Comparison of ENCODE assay signal across 25 cellular contexts in the genomic region with DNA sequence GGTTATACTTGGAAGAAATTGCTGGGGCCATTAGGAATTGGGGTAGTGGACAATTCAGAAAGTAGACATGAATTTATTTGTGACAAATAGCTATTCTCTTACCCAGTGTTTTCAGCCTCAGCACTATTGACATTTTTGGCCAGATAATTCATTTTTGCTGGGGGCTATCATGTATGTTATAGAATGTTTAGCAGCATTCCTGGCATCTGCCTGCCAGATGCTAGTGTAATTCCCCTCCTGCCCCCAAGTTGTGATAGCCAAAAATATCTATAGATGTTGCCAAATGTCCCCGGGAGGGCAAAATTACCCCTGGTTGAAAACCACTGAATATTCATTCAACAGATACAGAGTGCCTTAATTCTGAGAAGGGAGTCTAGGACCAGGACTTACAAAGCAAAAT.
"Had no signal": no experiment of that assay in that cellular context is flagged by ENCODE, and none has a peak within 500 bp of the region (broad histone marks: within the 10 kb centered on the region; RNA-seq: fewer than 3 reads in every experiment).

No MANE protein-coding gene starts in this region.

- H3K27ac ChIP-seq: left ventricle myocardium inferior, neural progenitor cell, neutrophil, parathyroid adenoma, psoas muscle, right lobe of liver, vagina had no signal

- DNase-seq: immature natural killer cell; islet precursor cell; left ventricle myocardium inferior; mesendoderm; naive B cell; natural killer cell; nephron progenitor cell; occipital lobe; psoas muscle; right lobe of liver; stimulated activated CD4-positive, alpha-beta T cell treated with anti-CD3 and anti-CD28 coated beads, Interleukin-1b, Interleukin-23, amount 100 ng/mL, for 48 hours; stimulated activated CD4-positive, alpha-beta T cell treated with anti-CD3 and anti-CD28 coated beads, Interleukin-2, amount 100 ng/mL, for 48 hours; stimulated activated CD4-positive, alpha-beta T cell treated with anti-CD3 and anti-CD28 coated beads, Interleukin-4, amount 100 ng/mL, for 4 hours; stimulated activated CD8-positive, alpha-beta memory T cell treated with anti-CD3 and anti-CD28 coated beads, Interleukin-4, amount 100 ng/mL, for 48 hours; stimulated activated naive CD4-positive, alpha-beta T cell treated with Interleukin-2 at 50 U/mL for 16 hours; stimulated activated naive CD8-positive, alpha-beta T cell treated with anti-CD3 and anti-CD28 coated beads, Interleukin-15, amount 100 ng/mL, for 72 hours; substantia nigra had no signal

- H3K4me1 ChIP-seq: neural progenitor cell, parathyroid adenoma, right lobe of liver had no signal

- H3K36me3 ChIP-seq: left ventricle myocardium inferior, neural progenitor cell, neutrophil, right lobe of liver, tibial nerve, vagina had no signal

- ATAC-seq: natural killer cell; psoas muscle; right lobe of liver; stimulated activated memory B cell treated with anti-CD40 and anti-IgM and Interleukin-4, amounts not matched to agents 10 μg/mL and 1 μg/mL and 100 μg/mL, for 72 hours; stimulated activated naive CD8-positive, alpha-beta T cell treated with anti-CD3 and anti-CD28 coated beads, Interleukin-15, amount 100 ng/mL, for 72 hours had no signal

- H3K27me3 ChIP-seq: neural progenitor cell, neutrophil, right lobe of liver, tibial nerve, vagina had no signal

- H3K4me3 ChIP-seq: left ventricle myocardium inferior, lung, neural progenitor cell, psoas muscle, right lobe of liver, smooth muscle cell, tibial nerve, vagina had no signal

- H3K9me3 ChIP-seq: left ventricle myocardium inferior, neutrophil, psoas muscle, right lobe of liver, tibial nerve, vagina had no signal
